Comparison of ENCODE assay signal across 11 cellular contexts in genomic region chr15:37015025-37015424, GRCh38.
DNase-seq lines count a peak whose midpoint lies in the region; ATAC-seq and TF ChIP-seq lines count a peak whose summit lies in the region.
"Had no signal": no experiment of that assay in that cellular context is flagged by ENCODE, and none has a peak within 500 bp of the region (broad histone marks: within the 10 kb centered on the region; RNA-seq: fewer than 3 reads in every experiment).

No MANE protein-coding gene starts in this region.

- H2AFZ ChIP-seq in SU-DHL-6 (ENCODE audit: low read depth, low read length, severe bottlenecking): peak overlapping the region; percentile 1

- ATAC-seq in GM21529 (IDR thresholded peaks at IDR 0.05; ENCODE audit: unreplicated experiment): peak; percentile 52
- ATAC-seq in foreskin keratinocyte: peak; percentile 98
- no peak for ATAC-seq in HG02840 (IDR thresholded peaks at IDR 0.05; ENCODE audit: low FRiP score, unreplicated experiment)
- no peak for ATAC-seq in GM21367 (IDR thresholded peaks at IDR 0.05; ENCODE audit: unreplicated experiment)
- ATAC-seq: stimulated activated memory B cell treated with anti-CD40 and anti-IgM and Interleukin-4, amounts not matched to agents 10 μg/mL and 1 μg/mL and 100 μg/mL, for 72 hours had no signal

- no peaks in the 10 kb centered on the region for H3K9me2 ChIP-seq in SU-DHL-6 (replicated peaks; ENCODE audit: insufficient read depth, low read length)

- H3K27me3 ChIP-seq in SU-DHL-6 (ENCODE audit: low read length) (no peaks in the 10 kb centered on the region), foreskin keratinocyte (no peaks in the 10 kb centered on the region)
- H3K27me3 ChIP-seq: SJSA1 had no signal

- H4K20me1 ChIP-seq in SU-DHL-6 (ENCODE audit: low read depth, low read length): no peaks in the 10 kb centered on the region

- H3K27ac ChIP-seq in SU-DHL-6 (ENCODE audit: low read depth, low read length): peak overlapping the region; percentile 73
- H3K27ac ChIP-seq in foreskin keratinocyte: peak overlapping the region; percentile 74
- H3K27ac ChIP-seq: SJSA1 had no signal

- DNase-seq in foreskin keratinocyte (peak; percentile 61 to 83), renal cortical epithelial cell (ENCODE audit: low read depth) (peak; percentile 44), cerebellar cortex (ENCODE audit: low spot score) (no peak), NCI-H1092 (lab: John Stamatoyannopoulos, UW) (no peak)
- DNase-seq: activated T-cell treated with anti-CD3 and anti-CD28 coated beads, Interleukin-2, amount 50 U/mL, for 48 hours had no signal

- peaks cover 3% of the 10 kb centered on the region; the same call in 1 of the 2 replicates for H3K36me3 ChIP-seq in SU-DHL-6 (ENCODE audit: low read length)
- H3K36me3 ChIP-seq: SJSA1 had no signal

- H3K9me3 ChIP-seq in SU-DHL-6 (ENCODE audit: insufficient read depth, low read length): no peaks in the 10 kb centered on the region
- H3K9me3 ChIP-seq: SJSA1 had no signal

- H3K79me2 ChIP-seq in SU-DHL-6 (ENCODE audit: insufficient read depth, low read length): peaks cover 5% of the 10 kb centered on the region

- TF ChIP-seq CTCF in SU-DHL-6 (IDR thresholded peaks at IDR 0.05; ENCODE audit: insufficient read depth, low read length, poor library complexity, severe bottlenecking) (no peak), foreskin keratinocyte (conservative IDR thresholded peaks at IDR 0.05) (no peak)

- peak overlapping the region; percentile 0 for H3K4me3 ChIP-seq in SU-DHL-6 (ENCODE audit: insufficient read depth, low read length, poor library complexity, severe bottlenecking)
- H3K4me3 ChIP-seq: SJSA1 had no signal

- peaks cover 26% of the 10 kb centered on the region for H3K4me1 ChIP-seq in foreskin keratinocyte

- H3F3A ChIP-seq in SU-DHL-6 (ENCODE audit: insufficient read depth): peaks cover 10% of the 10 kb centered on the region; the same call in 1 of the 2 replicates

- peak overlapping the region; percentile 17 for H3K9ac ChIP-seq in SU-DHL-6 (ENCODE audit: low read length)

- H3K4me2 ChIP-seq in SU-DHL-6 (ENCODE audit: low read depth, low read length, poor library complexity, severe bottlenecking): peak overlapping the region; percentile 60

Comparison
In these comparisons a context has a peak if more than half of its experiments do, and no peak if none do; other contexts are left out.
1. ATAC-seq: peak in GM21529 (single experiment) and foreskin keratinocyte (single experiment); none in HG02840 (single experiment) and GM21367 (single experiment).
2. DNase-seq: peak in foreskin keratinocyte (2 of 2) and renal cortical epithelial cell (single experiment); none in cerebellar cortex (single experiment) and NCI-H1092 (single experiment).